In the genomic region with DNA sequence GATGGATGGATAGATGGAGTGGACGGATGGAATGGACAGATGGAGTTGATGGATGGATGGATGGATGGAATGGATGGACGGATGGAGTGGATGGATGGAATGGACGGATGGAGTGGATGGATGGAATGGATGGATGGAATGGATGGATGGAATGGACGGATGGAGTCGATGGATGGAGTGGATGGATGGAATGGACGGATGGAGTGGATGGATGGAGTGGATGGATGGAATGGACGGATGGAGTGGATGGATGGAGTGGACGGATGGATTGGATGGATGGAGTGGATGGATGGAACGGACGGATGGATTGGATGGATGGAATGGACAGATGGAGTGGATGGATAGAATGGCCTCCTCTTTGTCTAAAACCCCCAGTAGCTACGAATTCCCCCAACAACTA, we compare ENCODE assay signal across 7 cellular contexts.
DNase-seq lines count a peak whose midpoint lies in the region; FAIRE-seq and TF ChIP-seq lines count a peak whose summit lies in the region.
"Not testable (repeated sequence)": the region's sequence is repeated elsewhere in the genome, so short reads cannot be mapped to it uniquely, and the experiment has no call there.

No MANE protein-coding gene starts in this region.

- H3K9ac ChIP-seq in colonic mucosa (ENCODE audit: low read depth in 2 of 2, low read length in 2 of 2); neural progenitor cell: not testable (repeated sequence)

- not testable (repeated sequence) for H3K27me3 ChIP-seq in colonic mucosa, hepatocyte, neural progenitor cell
- H3K27me3 ChIP-seq in sigmoid colon = peaks cover 0 to 27% (median 15%) of the 10 kb centered on the region in 3 donors

- not testable (repeated sequence) for H3K79me2 ChIP-seq in hepatocyte; neural progenitor cell (ENCODE audit: low read depth)

- not testable (repeated sequence) for TF ChIP-seq EP300 in sigmoid colon (IDR thresholded peaks at IDR 0.05)

- H3K9me3 ChIP-seq in colonic mucosa; hepatocyte (ENCODE audit: low read depth); neural progenitor cell (ENCODE audit: low read depth); sigmoid colon: not testable (repeated sequence)

- not testable (repeated sequence) for H3K27ac ChIP-seq in colonic mucosa, hepatocyte, neural progenitor cell, sigmoid colon

- H3K27ac Mint-ChIP-seq in activated naive CD4-positive, alpha-beta T cell treated with anti-CD3 and anti-CD28 coated beads, Interleukin-2, amount 10 ng/mL, durations not matched to agents 7 days and 5 days = peak overlapping the region; percentile 21
- peak overlapping the region; percentile 28 for H3K27ac Mint-ChIP-seq in neural progenitor cell

- H3K27me3 Mint-ChIP-seq in activated naive CD4-positive, alpha-beta T cell treated with anti-CD3 and anti-CD28 coated beads, Interleukin-2, amount 10 ng/mL, durations not matched to agents 7 days and 5 days = peaks cover 15% of the 10 kb centered on the region
- H3K27me3 Mint-ChIP-seq in neural progenitor cell (ENCODE audit: insufficient read depth, low read depth) = peaks cover 28% of the 10 kb centered on the region

- H3K4me2 ChIP-seq in hepatocyte, neural progenitor cell: not testable (repeated sequence)

- WGBS in hepatocyte (ENCODE audit: low lambda C conversion rate, missing lambda C conversion rate) = 68% methylated on average over 10 of the region's 11 CpGs
- 82% methylated on average over 11 of the region's 11 CpGs for WGBS in sigmoid colon, 2 donors

- H3K9me2 ChIP-seq in hepatocyte (replicated peaks; ENCODE audit: insufficient read depth) = not testable (repeated sequence)

- DNase-seq in GM19239 (ENCODE audit: insufficient read length, low spot score); activated naive CD4-positive, alpha-beta T cell treated with anti-CD3 and anti-CD28 coated beads, Interleukin-2, amount 10 ng/mL, durations not matched to agents 7 days and 5 days; neural progenitor cell (ENCODE audit: low spot score): not testable (repeated sequence)
- DNase-seq in colonic mucosa (peak; percentile 34), hepatocyte (ENCODE audit: low spot score) (peak; percentile 27), sigmoid colon (peak; percentile 73)

- not testable (repeated sequence) for TF ChIP-seq CTCF in colonic mucosa (IDR thresholded peaks at IDR 0.05); hepatocyte (IDR thresholded peaks at IDR 0.05; ENCODE audit: poor library complexity); neural progenitor cell (IDR thresholded peaks at IDR 0.05); sigmoid colon (IDR thresholded peaks at IDR 0.05)

- peaks cover 21% of the 10 kb centered on the region for H3K9me3 Mint-ChIP-seq in activated naive CD4-positive, alpha-beta T cell treated with anti-CD3 and anti-CD28 coated beads, Interleukin-2, amount 10 ng/mL, durations not matched to agents 7 days and 5 days
- peaks cover 39% of the 10 kb centered on the region for H3K9me3 Mint-ChIP-seq in neural progenitor cell

- CTCF ChIA-PET in activated naive CD4-positive, alpha-beta T cell treated with anti-CD3 and anti-CD28 coated beads, Interleukin-2, amount 10 ng/mL, durations not matched to agents 7 days and 5 days (lab: Charles Lee) = not testable (repeated sequence)

- H3K36me3 Mint-ChIP-seq in activated naive CD4-positive, alpha-beta T cell treated with anti-CD3 and anti-CD28 coated beads, Interleukin-2, amount 10 ng/mL, durations not matched to agents 7 days and 5 days = not testable (repeated sequence)
- H3K36me3 Mint-ChIP-seq in neural progenitor cell = peaks cover 20% of the 10 kb centered on the region

- H4K20me1 ChIP-seq in hepatocyte (ENCODE audit: insufficient read depth, poor library complexity, severe bottlenecking); neural progenitor cell (ENCODE audit: low read depth): not testable (repeated sequence)

- H3K36me3 ChIP-seq in colonic mucosa; hepatocyte (replicated peaks; ENCODE audit: insufficient read depth, low read depth); neural progenitor cell; sigmoid colon: not testable (repeated sequence)

- not testable (repeated sequence) for H3K4me3 Mint-ChIP-seq in activated naive CD4-positive, alpha-beta T cell treated with anti-CD3 and anti-CD28 coated beads, Interleukin-2, amount 10 ng/mL, durations not matched to agents 7 days and 5 days
- peak overlapping the region; percentile 60 for H3K4me3 Mint-ChIP-seq in neural progenitor cell

- H3F3A ChIP-seq in neural progenitor cell (ENCODE audit: low read depth) = peaks cover 35% of the 10 kb centered on the region

- not testable (repeated sequence) for TF ChIP-seq POLR2A in sigmoid colon (IDR thresholded peaks at IDR 0.05)

- not testable (repeated sequence) for H3K4me1 Mint-ChIP-seq in activated naive CD4-positive, alpha-beta T cell treated with anti-CD3 and anti-CD28 coated beads, Interleukin-2, amount 10 ng/mL, durations not matched to agents 7 days and 5 days
- peaks cover 43% of the 10 kb centered on the region for H3K4me1 Mint-ChIP-seq in neural progenitor cell

- H3K4me1 ChIP-seq in colonic mucosa; hepatocyte (ENCODE audit: insufficient read depth); sigmoid colon: not testable (repeated sequence)
- peaks cover 27% of the 10 kb centered on the region for H3K4me1 ChIP-seq in neural progenitor cell

- intact Hi-C loops in colonic mucosa (cut with DNase I); sigmoid colon (cut with DNase I): not testable (repeated sequence)

- FAIRE-seq in A204.1 (lab: Jason Lieb, UNC) = peak; percentile 29
- FAIRE-seq in GM19239 (lab: Jason Lieb, UNC) = peak; percentile 89

- not testable (repeated sequence) for H2AFZ ChIP-seq in hepatocyte; neural progenitor cell (replicated peaks)

- not testable (repeated sequence) for H3K4me3 ChIP-seq in colonic mucosa, hepatocyte, neural progenitor cell, sigmoid colon
